In genomic region chr6:137190710-137191109, GRCh38 we compare ENCODE assay signal across 27 cellular contexts. TPM values are rescaled to one million over a fixed set of nuclear protein-coding genes. Genes with fewer than 3 reads are reported as not detected.
"Had no signal": no experiment of that assay in that cellular context is flagged by ENCODE, and none has a peak within 500 bp of the region (broad histone marks: within the 10 kb centered on the region; RNA-seq: fewer than 3 reads in every experiment).

No MANE protein-coding gene starts in this region.

- ATAC-seq: activated CD4-positive, CD25-positive, alpha-beta regulatory T cell treated with anti-CD3 and anti-CD28 coated beads, Interleukin-2, amount 50 U/mL, for 24 hours; activated CD8-positive, alpha-beta memory T cell treated with anti-CD3 and anti-CD28 coated beads, Interleukin-2, amount 10 ng/mL, durations not matched to agents 7 days and 5 days; activated naive CD8-positive, alpha-beta T cell treated with anti-CD3 and anti-CD28 coated beads, Interleukin-2, amount 50 U/mL, for 24 hours; body of pancreas; SK-N-SH treated with all-trans-retinoic acid at 6 μM for 48 hours had no signal

- H3K27ac ChIP-seq: ascending aorta, body of pancreas, KMS-11, Peyer's patch, RWPE1, SJSA1 had no signal

- DNase-seq: activated CD4-positive, alpha-beta T cell treated with anti-CD3 and anti-CD28 coated beads for 48 hours; activated CD4-positive, alpha-beta T cell treated with anti-CD3 and anti-CD28 coated beads, Interleukin-2, amount 50 U/mL, for 48 hours; activated CD8-positive, alpha-beta memory T cell treated with anti-CD3 and anti-CD28 coated beads, Interleukin-2, amount 10 ng/mL, durations not matched to agents 7 days and 5 days; activated effector memory CD4-positive, alpha-beta T cell treated with Interleukin-2 at 50 U/mL for 16 hours; activated naive CD4-positive, alpha-beta T cell; activated naive CD8-positive, alpha-beta T cell treated with anti-CD3 and anti-CD28 coated beads, Interleukin-2, amount 50 U/mL, for 24 hours; activated T-cell treated with anti-CD3 and anti-CD28 coated beads, Interleukin-2, amount 50 U/mL, for 24 hours; amniotic stem cell; body of pancreas; NCI-H1048; NCI-H146; NCI-H187 treated with DMSO at 0.1 percent for 48 hours; NCI-H2081 treated with DMSO at 0.1 percent for 48 hours; NCI-H446; NCI-H524; Peyer's patch; SHP77; SW 1271 had no signal

- H3K9ac ChIP-seq: KMS-11 had no signal

- H3K4me3 ChIP-seq: ascending aorta, body of pancreas, Peyer's patch, SJSA1 had no signal

- FAIRE-seq: bronchial epithelial cell had no signal

- H3K27me3 ChIP-seq: ascending aorta, body of pancreas, Peyer's patch, SJSA1 had no signal

- H3K4me1 ChIP-seq: body of pancreas, Peyer's patch had no signal

- H3K36me3 ChIP-seq: ascending aorta, Peyer's patch, SJSA1 had no signal

RNA-seq across cellular contexts. Expression of gene IL22RA2, which starts 17.3 kb away (rescaled TPM):
- total RNA-seq: activated CD8-positive, alpha-beta memory T cell treated with anti-CD3 and anti-CD28 coated beads, Interleukin-2, amount 10 ng/mL, durations not matched to agents 7 days and 5 days; activated T-helper 1 cell treated with anti-CD3 and anti-CD28 coated beads, Interleukin-12 subunit alpha, Interleukin-12 subunit beta, Interleukin-2, Interleukin-4 antibody, amounts not matched to agents 30 ng/mL and 10 ng/mL and 1 ng/mL, durations not matched to agents 14 hours and 24 hours and 36 hours; ascending aorta; body of pancreas; bronchial epithelial cell; MCF 10A; Peyer's patch; SJSA1 had no signal
